9 cellular contexts compared by ENCODE assay signal in genomic region chr16:57734308-57734924, GRCh38. TPM values are rescaled to one million over a fixed set of nuclear protein-coding genes. Genes with fewer than 3 reads are reported as not detected.
A peak's percentile ranks its signal among the peaks of the same experiment; 100 is the strongest.
DNase-seq lines count a peak whose midpoint lies in the region; ATAC-seq and TF ChIP-seq lines count a peak whose summit lies in the region.
"Had no signal": no experiment of that assay in that cellular context is flagged by ENCODE, and none has a peak within 500 bp of the region (broad histone marks: within the 10 kb centered on the region; RNA-seq: fewer than 3 reads in every experiment).

No MANE protein-coding gene starts in this region.

- peaks cover 30% of the 10 kb centered on the region for H3K4me1 Mint-ChIP-seq in activated B cell treated with CpG ODN at 0.5 μM for 24 hours

- DNase-seq in HCT116 (ENCODE audit: low read depth, low spot score), result no peak
- no peak for DNase-seq in activated B cell treated with CpG ODN at 0.5 μM for 24 hours
- DNase-seq in right cardiac atrium, result no peak
- no peak for DNase-seq in CD1c-positive myeloid dendritic cell (ENCODE audit: extremely low spot score)
- DNase-seq in NCI-H345 treated with DMSO at 0.1 percent for 48 hours (lab: John Stamatoyannopoulos, UW; ENCODE audit: unreplicated experiment), result no peak
- no peak for DNase-seq in Ammon's horn (ENCODE audit: low spot score)
- no peak for DNase-seq in erythroblast (lab: John Stamatoyannopoulos, UW)

- ATAC-seq in HCT116 (no peak; the same call in 1 of the 2 replicates), activated B cell treated with CpG ODN at 0.5 μM for 24 hours (ENCODE audit: low read depth) (no peak), right cardiac atrium (no peak)

- H3K27ac ChIP-seq in HCT116 (ENCODE audit: low read depth, low read length), result peak overlapping the region; percentile 79
- peak overlapping the region; percentile 94 for H3K27ac ChIP-seq in right cardiac atrium (ENCODE audit: low read length)
- H3K27ac ChIP-seq in skin epidermis, result peak overlapping the region; percentile 6 to 98 (median 91)

- peak overlapping the region; percentile 98 for H3K27ac Mint-ChIP-seq in activated B cell treated with CpG ODN at 0.5 μM for 24 hours

- TF ChIP-seq CTCF in HCT116 (IDR thresholded peaks at IDR 0.05 in 2 of 3, conservative IDR thresholded peaks at IDR 0.05 in 1 of 3; ENCODE audit: borderline replicate concordance in 1 of 3, insufficient read depth in 1 of 3, low read depth in 2 of 3, low read length in 2 of 3) (no peak), activated B cell treated with CpG ODN at 0.5 μM for 24 hours (IDR thresholded peaks at IDR 0.05) (no peak)

- H3K9me2 ChIP-seq in HCT116 (ENCODE audit: insufficient read depth), result no peaks in the 10 kb centered on the region

- H3K4me3 Mint-ChIP-seq in activated B cell treated with CpG ODN at 0.5 μM for 24 hours, result peak overlapping the region; percentile 95

- RAD21 ChIA-PET in HCT116 (lab: Charles Lee; ENCODE audit: low non-redundant PET in 1 of 2, low total read pairs in 2 of 2, uncharacterized antibody in 2 of 2, unreplicated experiment in 2 of 2), result no interaction called here

- no peaks in the 10 kb centered on the region for H4K20me1 ChIP-seq in HCT116 (ENCODE audit: insufficient read depth)

- H3K36me3 ChIP-seq in HCT116 (ENCODE audit: control insufficient read depth in 1 of 2, insufficient read depth in 2 of 2, low read length in 2 of 2), result no peaks in the 10 kb centered on the region

- H3K4me3 ChIP-seq in HCT116 (replicated peaks in 1 of 2; ENCODE audit: low read depth in 1 of 2, low read length in 2 of 2) (peak overlapping the region; percentile 91 to 96), right cardiac atrium (ENCODE audit: low read length) (peak overlapping the region; percentile 73), skin epidermis (peak overlapping the region; percentile 40 to 97 (median 80))

- H3K9me3 ChIP-seq in HCT116 (ENCODE audit: control insufficient read depth in 1 of 2, insufficient read depth in 1 of 2, low read depth in 1 of 2, low read length in 2 of 2) (no peaks in the 10 kb centered on the region), right cardiac atrium (ENCODE audit: control insufficient read depth, low read length) (no peaks in the 10 kb centered on the region)

- H3K9ac ChIP-seq in HCT116 (ENCODE audit: low read length), result peak overlapping the region; percentile 94

- TF ChIP-seq POLR2A in HCT116 (IDR thresholded peaks at IDR 0.05; ENCODE audit: borderline replicate concordance, extremely low read depth, insufficient read depth, insufficient read length), result no peak
- no peak for TF ChIP-seq POLR2A in erythroblast (IDR thresholded peaks at IDR 0.05; ENCODE audit: low read length)

- H3K4me2 ChIP-seq in HCT116 (ENCODE audit: low read length), result peak overlapping the region; percentile 93

- TF ChIP-seq RAD21 in HCT116 (IDR thresholded peaks at IDR 0.05; ENCODE audit: low read depth), result no peak

- CTCF ChIA-PET in HCT116 (lab: Charles Lee) (interaction anchor here (0.9 to 2.5 kb wide), 5 partner anchors 11 to 158 kb away, joined by 3 to 10 read pairs (median 5); no protein-coding TSS in a partner anchor), activated B cell treated with CpG ODN at 0.5 μM for 24 hours (lab: Charles Lee) (no interaction called here)

- POLR2A ChIA-PET in HCT116 (lab: Charles Lee) (interaction anchor here (0.9 to 1.5 kb wide), 5 partner anchors 10 to 267 kb away, joined by 3 to 4 read pairs (median 3); partner anchors contain the start of gene USB1), activated B cell treated with CpG ODN at 0.5 μM for 24 hours (lab: Charles Lee) (interaction anchor here (0.6 to 2.6 kb wide), 7 partner anchors 12 to 395 kb away, joined by 4 to 12 read pairs (median 5); partner anchors contain the start of genes CFAP20, POLR2C, USB1 and ZNF319)

- peaks cover 2% of the 10 kb centered on the region for H3K9me3 Mint-ChIP-seq in activated B cell treated with CpG ODN at 0.5 μM for 24 hours

- 59% methylated on average over 20 of the region's 20 CpGs for WGBS in right cardiac atrium

- H3K4me1 ChIP-seq in HCT116 (ENCODE audit: control insufficient read depth in 1 of 2, insufficient read depth in 2 of 2, low read length in 2 of 2), result peaks cover 8 to 24% of the 10 kb centered on the region in 2 experiments
- no peaks in the 10 kb centered on the region for H3K4me1 ChIP-seq in right cardiac atrium (ENCODE audit: control insufficient read depth, insufficient read depth, low read length)

- peaks cover 10% of the 10 kb centered on the region; the same call in 1 of the 2 replicates for H3K79me2 ChIP-seq in HCT116 (ENCODE audit: insufficient read depth, low read length)

- intact Hi-C loops in HCT116 (cut with micrococcal nuclease) (no loop called here), activated B cell treated with CpG ODN at 0.5 μM for 24 hours (cut with micrococcal nuclease) (loop anchor here (2.0 to 10.0 kb wide), 3 partner anchors 320 to 1310 kb away; partner anchors contain the start of gene AMFR), right cardiac atrium (cut with DNase I) (loop anchor here in 1 of 4 donors (10.0 kb wide), 1 partner anchor 150 kb away; no protein-coding TSS in a partner anchor)

- peaks cover 11% of the 10 kb centered on the region for H3K36me3 Mint-ChIP-seq in activated B cell treated with CpG ODN at 0.5 μM for 24 hours (ENCODE audit: low read depth)

- BruUV-seq in HCT116 (replicated peaks; lab: Mats Ljungman, UMichigan), result no TSS peak

- H3K27me3 ChIP-seq in HCT116 (ENCODE audit: insufficient read depth, low read length) (no peaks in the 10 kb centered on the region), right cardiac atrium (ENCODE audit: control insufficient read depth, insufficient read depth) (no peaks in the 10 kb centered on the region)

- H2AFZ ChIP-seq in HCT116 (ENCODE audit: low read depth, low read length, poor library complexity, severe bottlenecking), result no peak overlapping the region

- no peaks in the 10 kb centered on the region for H3K27me3 Mint-ChIP-seq in activated B cell treated with CpG ODN at 0.5 μM for 24 hours

TF ChIP-seq in HCT116, 20 proteins besides CTCF, POLR2A, EP300 and RAD21:
- TF ChIP-seq SP1 (IDR thresholded peaks at IDR 0.05; ENCODE audit: low read depth) (no peak), TCF7L2 (IDR thresholded peaks at IDR 0.05; ENCODE audit: borderline replicate concordance, extremely low read depth, insufficient read depth, insufficient read length) (no peak), EZH2phosphoT487 (IDR thresholded peaks at IDR 0.05; ENCODE audit: borderline replicate concordance) (no peak), ELF1 (IDR thresholded peaks at IDR 0.05; ENCODE audit: borderline replicate concordance, low read depth) (no peak), CEBPB (IDR thresholded peaks at IDR 0.05; ENCODE audit: low read depth) (no peak), EZH2 (IDR thresholded peaks at IDR 0.05) (no peak), SRF (IDR thresholded peaks at IDR 0.05; ENCODE audit: low read depth) (no peak), SIN3A (IDR thresholded peaks at IDR 0.05; ENCODE audit: low read depth) (no peak), CBX3 (IDR thresholded peaks at IDR 0.05; ENCODE audit: low read depth) (no peak), ZBTB33 (IDR thresholded peaks at IDR 0.05; ENCODE audit: extremely low read depth, insufficient replicate concordance, low read length) (no peak)

RNA-seq across cellular contexts. Expression of gene KATNB1, which starts 1.2 kb away (rescaled TPM):
- 32.2 TPM for total RNA-seq in HCT116 (2021; ENCODE audit: unreplicated experiment)
- 31.0 and 31.3 TPM in 2 replicates for polyA plus RNA-seq in HCT116 (2012)
- total RNA-seq in activated B cell treated with CpG ODN at 0.5 μM for 24 hours, result 16.8 and 19.4 TPM in 2 replicates
- total RNA-seq in right cardiac atrium, result 10 to 100 TPM in 3 of 4 donors, 1 to 10 TPM in 1; 8.4 to 16.3 (median 12.3) TPM
- 10.2 TPM for polyA plus RNA-seq in right cardiac atrium

RNA-seq across cellular contexts. Expression of gene DRC7, which starts 39.8 kb away (rescaled TPM):
- total RNA-seq in HCT116 (2021; ENCODE audit: unreplicated experiment) (0.91 TPM), activated B cell treated with CpG ODN at 0.5 μM for 24 hours (not detected in 2 replicates), right cardiac atrium (not detected)
- polyA plus RNA-seq in HCT116 (2012), result 0.56 and 1.9 TPM in 2 replicates
- polyA plus RNA-seq in right cardiac atrium, result not detected
- total RNA-seq: NCI-H460 had no signal
